In the genomic region with DNA sequence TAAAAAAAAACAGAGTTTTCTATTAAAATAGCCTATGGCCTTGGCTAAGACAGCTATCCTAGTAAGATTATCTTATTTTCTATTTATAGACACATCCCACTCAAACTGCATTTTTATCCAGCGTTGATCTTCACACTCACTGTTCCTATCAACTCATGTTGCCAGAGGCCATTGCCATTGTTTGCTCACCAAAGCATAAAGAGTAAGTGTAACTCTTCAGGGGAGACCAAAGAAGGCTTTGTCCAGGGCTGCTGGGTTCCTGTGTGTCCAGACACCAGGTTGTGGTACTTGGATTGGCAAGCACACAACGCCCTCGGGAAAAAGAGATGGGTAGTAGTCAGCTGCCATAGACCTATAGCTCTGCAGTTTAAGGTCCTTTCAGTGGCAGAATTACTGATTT, we compare ENCODE assay signal across 1 cellular context.
TF ChIP-seq lines count a peak whose summit lies in the region.

No MANE protein-coding gene starts in this region.

TF ChIP-seq in IMR-90, 13 proteins besides CTCF, POLR2A, EP300 and RAD21 (continued from another document):
- TF ChIP-seq MAFK (IDR thresholded peaks at IDR 0.05; ENCODE audit: low read depth, low read length) (no peak), CEBPB (IDR thresholded peaks at IDR 0.05; ENCODE audit: low read depth, low read length) (no peak)
